ENCODE assay signal across 21 cellular contexts in genomic region chrX:131837325-131837724, GRCh38.
"Had no signal": no experiment of that assay in that cellular context is flagged by ENCODE, and none has a peak within 500 bp of the region (broad histone marks: within the 10 kb centered on the region; RNA-seq: fewer than 3 reads in every experiment).

No MANE protein-coding gene starts in this region.

- H3K4me2 ChIP-seq: neural progenitor cell had no signal

- H3K9ac ChIP-seq: neural progenitor cell had no signal

- DNase-seq: activated CD4-positive, CD25-positive, alpha-beta regulatory T cell treated with anti-CD3 and anti-CD28 coated beads, Interleukin-2, amount 50 U/mL, for 72 hours; activated naive CD4-positive, alpha-beta T cell; activated naive CD8-positive, alpha-beta T cell treated with anti-CD3 and anti-CD28 coated beads, Interleukin-2, amount 10 ng/mL, durations not matched to agents 7 days and 5 days; anterior cingulate cortex; brain microvascular endothelial cell; effector CD4-positive, alpha-beta T cell; mesenchymal stem cell; mucosa of descending colon; naive B cell; stimulated activated CD4-positive, alpha-beta T cell treated with anti-CD3 and anti-CD28 coated beads, Interleukin-2, amount 100 ng/mL, for 24 hours; T-helper 1 cell; T1000; transverse colon; uterus had no signal

- H3K9me3 ChIP-seq: esophagus muscularis mucosa, mucosa of descending colon, prostate gland, right atrium auricular region, suprapubic skin, transverse colon, uterus had no signal

- H3K36me3 ChIP-seq: brain microvascular endothelial cell, esophagus muscularis mucosa, neural progenitor cell, prostate gland, right atrium auricular region, suprapubic skin, transverse colon, uterus had no signal

- H2AFZ ChIP-seq: neural progenitor cell had no signal

- H3K4me3 ChIP-seq: esophagus muscularis mucosa, mucosa of descending colon, neural progenitor cell, prostate gland, right atrium auricular region, suprapubic skin, transverse colon, uterus had no signal

- H3K27ac ChIP-seq: brain microvascular endothelial cell, esophagus muscularis mucosa, neural progenitor cell, prostate gland, right atrium auricular region, suprapubic skin, transverse colon, uterus, VCaP had no signal

- ATAC-seq: activated T-helper 17 cell treated with anti-CD3 and anti-CD28 coated beads, Interleukin-2, amount 50 U/mL, for 72 hours; mucosa of descending colon had no signal

- H3K27me3 ChIP-seq: brain microvascular endothelial cell, neural progenitor cell, right atrium auricular region, suprapubic skin, transverse colon had no signal

- H3K4me1 ChIP-seq: neural progenitor cell, prostate gland, right atrium auricular region, transverse colon, uterus had no signal
